In genomic region chr15:63157891-63158431, GRCh38 we compare ENCODE assay signal across 8 cellular contexts. TPM values are rescaled to one million over a fixed set of nuclear protein-coding genes. Genes with fewer than 3 reads are reported as not detected.
DNase-seq lines count a peak whose midpoint lies in the region; ATAC-seq and TF ChIP-seq lines count a peak whose summit lies in the region.

No MANE protein-coding gene starts in this region.

- H3K4me3 Mint-ChIP-seq in stimulated activated naive CD8-positive, alpha-beta T cell treated with anti-CD3 and anti-CD28 coated beads, Interleukin-15, Interleukin-2, amounts not matched to agents 100 ng/mL and 50 ng/mL, for 24 hours, result peak overlapping the region; percentile 99

- peaks cover 21% of the 10 kb centered on the region for H3K4me1 Mint-ChIP-seq in stimulated activated naive CD8-positive, alpha-beta T cell treated with anti-CD3 and anti-CD28 coated beads, Interleukin-15, Interleukin-2, amounts not matched to agents 100 ng/mL and 50 ng/mL, for 24 hours (ENCODE audit: low read depth)

- H3K9me3 Mint-ChIP-seq in stimulated activated naive CD8-positive, alpha-beta T cell treated with anti-CD3 and anti-CD28 coated beads, Interleukin-15, Interleukin-2, amounts not matched to agents 100 ng/mL and 50 ng/mL, for 24 hours, result no peaks in the 10 kb centered on the region

- H3K27me3 Mint-ChIP-seq in stimulated activated naive CD8-positive, alpha-beta T cell treated with anti-CD3 and anti-CD28 coated beads, Interleukin-15, Interleukin-2, amounts not matched to agents 100 ng/mL and 50 ng/mL, for 24 hours, result no peaks in the 10 kb centered on the region

- no peak for TF ChIP-seq CTCF in GM13976 (IDR thresholded peaks at IDR 0.05; ENCODE audit: borderline replicate concordance, control extremely low read depth, extremely low read depth, insufficient read depth, missing control alignments)

- H3K27ac Mint-ChIP-seq in stimulated activated naive CD8-positive, alpha-beta T cell treated with anti-CD3 and anti-CD28 coated beads, Interleukin-15, Interleukin-2, amounts not matched to agents 100 ng/mL and 50 ng/mL, for 24 hours, result peak overlapping the region; percentile 90

- ATAC-seq in HG03342 (IDR thresholded peaks at IDR 0.05; ENCODE audit: unreplicated experiment) (peak; percentile 5), SK-N-SH treated with all-trans-retinoic acid at 6 μM for 48 hours (peak; percentile 80), left lobe of liver (peak; percentile 52)

- in situ Hi-C loops in GM13976 (cut with MboI; ENCODE audit: low sequenced_read_pairs, unreplicated experiment), result no loop called here

- peaks cover 15% of the 10 kb centered on the region for H3K36me3 Mint-ChIP-seq in stimulated activated naive CD8-positive, alpha-beta T cell treated with anti-CD3 and anti-CD28 coated beads, Interleukin-15, Interleukin-2, amounts not matched to agents 100 ng/mL and 50 ng/mL, for 24 hours (ENCODE audit: low read depth)

- DNase-seq in AML-193 (lab: John Stamatoyannopoulos, UW) (peak; percentile 20 to 46), GM13976 (ENCODE audit: low spot score) (peak; percentile 58), dedifferentiated amniotic fluid mesenchymal stem cell (ENCODE audit: extremely low spot score) (peak; percentile 88), left lobe of liver (ENCODE audit: low spot score) (no peak), NCI-H1694 treated with DMSO at 0.1 percent for 48 hours (lab: John Stamatoyannopoulos, UW) (no peak)

TF ChIP-seq in SK-N-SH treated with all-trans-retinoic acid at 6 μM for 48 hours, 23 proteins besides CTCF, POLR2A, EP300 and RAD21:
- TF ChIP-seq PPARA (CRISPR knock-in tag; IDR thresholded peaks at IDR 0.05; ENCODE audit: borderline replicate concordance) (no peak), ESRRG (CRISPR knock-in tag; IDR thresholded peaks at IDR 0.05) (no peak), ZNF70 (CRISPR knock-in tag; IDR thresholded peaks at IDR 0.05) (no peak), TCF4 (CRISPR knock-in tag; IDR thresholded peaks at IDR 0.05; ENCODE audit: borderline replicate concordance) (no peak), OSR1 (CRISPR knock-in tag; IDR thresholded peaks at IDR 0.05) (no peak), BACH2 (CRISPR knock-in tag; IDR thresholded peaks at IDR 0.05; ENCODE audit: borderline replicate concordance) (no peak), TSHZ2 (CRISPR knock-in tag; IDR thresholded peaks at IDR 0.05) (no peak), ISL1 (CRISPR knock-in tag; IDR thresholded peaks at IDR 0.05) (no peak), POU6F1 (CRISPR knock-in tag; IDR thresholded peaks at IDR 0.05; ENCODE audit: borderline replicate concordance, low read depth) (no peak), SNAI2 (CRISPR knock-in tag; IDR thresholded peaks at IDR 0.05) (no peak), ZNF8 (CRISPR knock-in tag; IDR thresholded peaks at IDR 0.05) (no peak)

RNA-seq across cellular contexts. Expression of gene RPS27L, which starts 0.7 kb away (rescaled TPM):
- 54.6 TPM for total RNA-seq in left lobe of liver

RNA-seq across cellular contexts. Expression of gene RAB8B, which starts 31.4 kb away (rescaled TPM):
- 6.8 TPM for total RNA-seq in left lobe of liver

RNA-seq across cellular contexts. Expression of gene LACTB, which starts 36.3 kb away (rescaled TPM):
- total RNA-seq in left lobe of liver, result 18.8 TPM

Comparison
In these comparisons a context has a peak if more than half of its experiments do, and no peak if none do; other contexts are left out.
1. DNase-seq: peak in AML-193 (2 of 2), GM13976 (single experiment) and dedifferentiated amniotic fluid mesenchymal stem cell (single experiment); none in left lobe of liver (single experiment) and NCI-H1694 treated with DMSO at 0.1 percent for 48 hours (single experiment).
2. ATAC-seq: peak in every context shown above with its lines; median percentile 80 in SK-N-SH treated with all-trans-retinoic acid at 6 μM for 48 hours; 52 in left lobe of liver; 5 in HG03342.